8 cellular contexts compared by ENCODE assay signal in the genomic region with DNA sequence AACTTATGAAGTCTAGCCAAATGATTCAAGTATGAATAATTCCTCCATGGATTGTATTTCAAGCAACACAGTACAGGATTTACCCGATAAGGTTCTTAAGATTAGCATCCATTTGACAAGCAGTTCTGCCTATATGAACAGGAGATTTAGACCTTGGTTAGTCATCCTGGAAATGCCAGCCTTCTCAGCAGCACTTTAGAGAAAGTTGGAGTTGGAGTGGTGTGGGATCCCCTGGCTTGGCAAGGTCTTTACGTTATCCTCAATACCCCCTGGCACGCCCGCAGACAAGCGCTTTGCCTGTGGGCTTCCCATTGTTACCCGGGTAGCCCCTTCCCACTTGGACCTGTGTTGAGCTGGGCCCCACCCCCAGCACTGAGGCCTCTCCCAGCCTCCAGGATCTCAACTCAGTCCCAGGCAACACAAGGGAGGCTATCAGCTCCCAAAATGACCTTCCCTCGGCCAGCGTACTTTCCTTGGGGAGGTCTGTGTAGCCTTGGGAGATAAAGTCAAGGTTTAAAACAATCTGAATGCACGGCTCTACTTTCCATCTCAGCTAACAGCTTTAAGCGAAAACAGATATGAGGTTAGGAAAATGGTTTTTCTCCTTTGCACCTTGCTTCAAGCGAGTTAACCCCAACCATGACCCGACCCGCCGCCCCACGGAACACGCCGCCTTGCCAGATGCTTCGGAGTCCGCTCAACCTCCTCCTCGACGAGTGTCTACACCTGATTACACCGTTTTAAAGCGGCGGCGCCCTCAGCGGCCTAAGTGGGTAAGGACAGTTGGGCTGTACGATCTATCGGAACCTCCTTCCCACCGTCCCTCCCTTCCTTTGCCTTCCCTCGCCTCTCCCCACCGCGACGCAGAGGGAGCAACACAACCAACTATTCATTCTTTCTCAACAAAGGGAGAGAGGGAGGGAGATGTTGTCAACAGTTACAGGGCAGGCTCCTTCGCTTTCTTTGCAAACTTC. TPM values are rescaled to one million over a fixed set of nuclear protein-coding genes. Genes with fewer than 3 reads are reported as not detected.
DNase-seq lines count a peak whose midpoint lies in the region; ATAC-seq, FAIRE-seq and TF ChIP-seq lines count a peak whose summit lies in the region.

No MANE protein-coding gene starts in this region.

- peaks cover 10% of the 10 kb centered on the region for H3K4me1 Mint-ChIP-seq in activated naive CD4-positive, alpha-beta T cell treated with anti-CD3 and anti-CD28 coated beads, Interleukin-2, amount 10 ng/mL, durations not matched to agents 7 days and 5 days
- H3K4me1 Mint-ChIP-seq in nephron progenitor cell: peaks cover 35% of the 10 kb centered on the region
- H3K4me1 Mint-ChIP-seq in type B pancreatic cell (ENCODE audit: unreplicated experiment): peaks cover 39% of the 10 kb centered on the region

- no peak for TF ChIP-seq EP300 in gastroesophageal sphincter (IDR thresholded peaks at IDR 0.05)

- peak overlapping the region; percentile 76 for H3K4me3 Mint-ChIP-seq in activated naive CD4-positive, alpha-beta T cell treated with anti-CD3 and anti-CD28 coated beads, Interleukin-2, amount 10 ng/mL, durations not matched to agents 7 days and 5 days
- H3K4me3 Mint-ChIP-seq in nephron progenitor cell (peak overlapping the region; percentile 91), type B pancreatic cell (peak overlapping the region; percentile 95)

- peaks cover 0 to 60% (median 6%) of the 10 kb centered on the region in 3 donors for H3K4me1 ChIP-seq in gastroesophageal sphincter

- H3K4me3 ChIP-seq in gastroesophageal sphincter: peak overlapping the region; percentile 61 to 91

- ATAC-seq in HG02938 (IDR thresholded peaks at IDR 0.05; ENCODE audit: unreplicated experiment) (peak; percentile 77), gastroesophageal sphincter (peak; percentile 90)

- 23 to 43% methylated on average over 1 to 20 of the region's 34 CpGs for WGBS in gastroesophageal sphincter (ENCODE audit: low coverage in 1 of 2), 2 donors

- peak; percentile 74 for DNase-seq in AG09319 (ENCODE audit: extremely low read depth, low read depth)
- no peak for DNase-seq in GM18507 (ENCODE audit: extremely low spot score, insufficient read length, low read depth)
- peak; percentile 44 for DNase-seq in NCI-H526 treated with DMSO at 0.1 percent for 48 hours (lab: John Stamatoyannopoulos, UW)
- DNase-seq in activated naive CD4-positive, alpha-beta T cell treated with anti-CD3 and anti-CD28 coated beads, Interleukin-2, amount 10 ng/mL, durations not matched to agents 7 days and 5 days: peak; percentile 61
- peak; percentile 74 for DNase-seq in nephron progenitor cell
- peak; percentile 81 for DNase-seq in type B pancreatic cell (ENCODE audit: extremely low spot score, unreplicated experiment)

- peaks cover 72% of the 10 kb centered on the region for H3K27me3 Mint-ChIP-seq in activated naive CD4-positive, alpha-beta T cell treated with anti-CD3 and anti-CD28 coated beads, Interleukin-2, amount 10 ng/mL, durations not matched to agents 7 days and 5 days
- H3K27me3 Mint-ChIP-seq in nephron progenitor cell (ENCODE audit: low read depth, poor library complexity): peaks cover 53% of the 10 kb centered on the region
- peaks cover 11% of the 10 kb centered on the region for H3K27me3 Mint-ChIP-seq in type B pancreatic cell

- no peaks in the 10 kb centered on the region for H3K36me3 Mint-ChIP-seq in activated naive CD4-positive, alpha-beta T cell treated with anti-CD3 and anti-CD28 coated beads, Interleukin-2, amount 10 ng/mL, durations not matched to agents 7 days and 5 days
- peaks cover 7% of the 10 kb centered on the region for H3K36me3 Mint-ChIP-seq in nephron progenitor cell (ENCODE audit: low read depth)
- H3K36me3 Mint-ChIP-seq in type B pancreatic cell: no peaks in the 10 kb centered on the region

- FAIRE-seq in GM18507 (lab: Jason Lieb, UNC): peak; percentile 71

- CTCF ChIA-PET in activated naive CD4-positive, alpha-beta T cell treated with anti-CD3 and anti-CD28 coated beads, Interleukin-2, amount 10 ng/mL, durations not matched to agents 7 days and 5 days (lab: Charles Lee): interaction anchor here (1.4 kb wide), 1 partner anchor 32 kb away, joined by 3 read pairs; no protein-coding TSS in a partner anchor

- peak; percentile 74 for TF ChIP-seq CTCF in AG09319 (IDR thresholded peaks at IDR 0.05; ENCODE audit: low read depth, low read length)
- TF ChIP-seq CTCF in gastroesophageal sphincter (IDR thresholded peaks at IDR 0.05): peak; percentile 64 to 82 (median 75)
- TF ChIP-seq CTCF in nephron progenitor cell (IDR thresholded peaks at IDR 0.05): peak; percentile 43
- peak; percentile 74 for TF ChIP-seq CTCF in type B pancreatic cell (conservative IDR thresholded peaks at IDR 0.05)

- no peaks in the 10 kb centered on the region for H3K27me3 ChIP-seq in gastroesophageal sphincter

- H3K9me3 ChIP-seq in gastroesophageal sphincter: no peaks in the 10 kb centered on the region

- H3K27ac ChIP-seq in gastroesophageal sphincter: peak overlapping the region; percentile 84 to 95 (median 94)

- H3K36me3 ChIP-seq in gastroesophageal sphincter: peaks cover 0 to 7% of the 10 kb centered on the region in 2 donors

- peak; percentile 48 to 56 for TF ChIP-seq POLR2A in gastroesophageal sphincter (IDR thresholded peaks at IDR 0.05)

- H3K27ac Mint-ChIP-seq in activated naive CD4-positive, alpha-beta T cell treated with anti-CD3 and anti-CD28 coated beads, Interleukin-2, amount 10 ng/mL, durations not matched to agents 7 days and 5 days: no peak overlapping the region
- no peak overlapping the region for H3K27ac Mint-ChIP-seq in nephron progenitor cell
- peak overlapping the region; percentile 91 for H3K27ac Mint-ChIP-seq in type B pancreatic cell

- H3K9me3 Mint-ChIP-seq in activated naive CD4-positive, alpha-beta T cell treated with anti-CD3 and anti-CD28 coated beads, Interleukin-2, amount 10 ng/mL, durations not matched to agents 7 days and 5 days: no peaks in the 10 kb centered on the region
- no peaks in the 10 kb centered on the region for H3K9me3 Mint-ChIP-seq in nephron progenitor cell
- no peaks in the 10 kb centered on the region for H3K9me3 Mint-ChIP-seq in type B pancreatic cell

RNA-seq across cellular contexts. Expression of gene BCAR3, which starts 1.2 kb away (rescaled TPM):
- total RNA-seq in gastroesophageal sphincter (10 to 100 TPM; 33.9 to 40.2 (median 38.3) TPM), type B pancreatic cell (ENCODE audit: low replicate concordance) (16.6 and 52.1 TPM in 2 replicates)
